In the genomic region with DNA sequence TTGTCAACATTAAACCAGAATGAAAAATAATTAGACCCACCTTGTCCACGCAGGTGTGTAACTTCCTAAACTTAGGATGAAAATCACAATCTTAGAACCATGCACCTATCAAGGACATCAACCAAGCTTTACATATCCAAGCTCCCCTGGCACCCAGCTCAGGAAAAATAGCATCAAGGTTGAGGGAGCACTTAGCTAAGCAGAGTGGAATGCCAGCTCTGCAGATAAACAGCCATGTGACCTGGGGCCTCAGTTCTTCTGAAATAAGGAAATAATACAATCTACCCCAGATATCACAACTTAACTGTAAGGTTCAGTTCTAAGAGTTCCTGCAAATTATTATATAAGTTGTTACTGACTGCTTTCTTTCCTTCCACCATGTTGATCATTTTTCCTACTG, we compare ENCODE assay signal across 15 cellular contexts.
DNase-seq lines count a peak whose midpoint lies in the region; ATAC-seq and TF ChIP-seq lines count a peak whose summit lies in the region.
"Had no signal": no experiment of that assay in that cellular context is flagged by ENCODE, and none has a peak within 500 bp of the region (broad histone marks: within the 10 kb centered on the region; RNA-seq: fewer than 3 reads in every experiment).

No MANE protein-coding gene starts in this region.

- H3K4me3 ChIP-seq in mammary epithelial cell (replicated peaks in 1 of 3; ENCODE audit: insufficient read depth in 1 of 3, low read depth in 2 of 3, low read length in 3 of 3) (no peak overlapping the region), mesenchymal stem cell (ENCODE audit: insufficient read depth in 1 of 2, low read depth in 1 of 2, low read length in 2 of 2) (no peak overlapping the region), upper lobe of right lung (no peak overlapping the region)
- H3K4me3 ChIP-seq: A549, skin epidermis had no signal

- no peak overlapping the region for H3K27ac ChIP-seq in mammary epithelial cell (ENCODE audit: insufficient read depth, low read depth, low read length)
- peak overlapping the region; percentile 80 for H3K27ac ChIP-seq in mesenchymal stem cell (ENCODE audit: low read length, poor library complexity, severe bottlenecking)
- no peak overlapping the region for H3K27ac ChIP-seq in upper lobe of right lung
- H3K27ac ChIP-seq: A549, skin epidermis had no signal

- H3K4ac ChIP-seq in mesenchymal stem cell (ENCODE audit: low read depth in 1 of 2, low read length in 2 of 2), result no peak overlapping the region

- no peak overlapping the region for H4K91ac ChIP-seq in mesenchymal stem cell (ENCODE audit: low read length)

- H3K9me3 Mint-ChIP-seq in MCF 10A (ENCODE audit: unreplicated experiment), result no peaks in the 10 kb centered on the region

- H3K18ac ChIP-seq in mesenchymal stem cell (ENCODE audit: low read depth in 1 of 2, low read length in 2 of 2), result no peak overlapping the region

- H2BK5ac ChIP-seq in mesenchymal stem cell (ENCODE audit: low read depth, low read length, poor library complexity, severe bottlenecking), result no peak overlapping the region

- H3K14ac ChIP-seq in mesenchymal stem cell (ENCODE audit: low read length in 2 of 2), result no peak overlapping the region

- WGBS in mammary epithelial cell (ENCODE audit: low coverage, missing lambda C conversion rate), result 100% methylated on average over 1 of the region's 1 CpG
- 94% methylated on average over 1 of the region's 1 CpG for WGBS in mesenchymal stem cell

- H3K27me3 ChIP-seq in mammary epithelial cell (ENCODE audit: insufficient read depth, low read length) (no peaks in the 10 kb centered on the region), mesenchymal stem cell (ENCODE audit: control insufficient read depth in 1 of 2, insufficient read depth in 1 of 2, low read length in 2 of 2) (no peaks in the 10 kb centered on the region), upper lobe of right lung (no peaks in the 10 kb centered on the region)

- CTCF ChIA-PET in MCF 10A (lab: Yijun Ruan, JAX), result no interaction called here
- CTCF ChIA-PET in mammary epithelial cell (lab: Charles Lee; ENCODE audit: low non-redundant PET), result no interaction called here

- peaks cover 21% of the 10 kb centered on the region for H3K79me1 ChIP-seq in mesenchymal stem cell (replicated peaks; ENCODE audit: low read length, poor library complexity, severe bottlenecking)

- H2AK5ac ChIP-seq in mesenchymal stem cell (ENCODE audit: low read length, severe bottlenecking), result no peak overlapping the region

- peaks cover 3% of the 10 kb centered on the region for H4K20me1 ChIP-seq in mammary epithelial cell (ENCODE audit: insufficient read depth, low read length)

- H3K79me2 ChIP-seq in mammary epithelial cell (ENCODE audit: insufficient read depth, low read length), result peaks cover 47% of the 10 kb centered on the region

- DNase-seq in MCF 10A (ENCODE audit: unreplicated experiment) (no peak), mammary epithelial cell (no peak), fibroblast of gingiva (ENCODE audit: low read depth) (peak; percentile 14), mesenchymal stem cell (peak; percentile 40), upper lobe of right lung (no peak), COR-L47 (lab: John Stamatoyannopoulos, UW) (no peak)
- DNase-seq in stimulated activated CD4-positive, alpha-beta T cell treated with anti-CD3 and anti-CD28 coated beads, Interleukin-4, amount 100 ng/mL, for 1 hour, result no peak
- DNase-seq: activated effector memory CD4-positive, alpha-beta T cell treated with Interleukin-2 at 50 U/mL for 16 hours; erythroblast; KBM-7; NCI-H146; NCI-H526 had no signal

- TF ChIP-seq CTCF in MCF 10A (IDR thresholded peaks at IDR 0.05; ENCODE audit: unreplicated experiment) (no peak), mammary epithelial cell (conservative IDR thresholded peaks at IDR 0.05 in 1 of 2, IDR thresholded peaks at IDR 0.05 in 1 of 2; ENCODE audit: extremely low read depth in 1 of 2, insufficient read depth in 1 of 2, low read depth in 1 of 2, low read length in 2 of 2) (no peak), upper lobe of right lung (IDR thresholded peaks at IDR 0.05) (no peak)

- no peak overlapping the region for H2BK120ac ChIP-seq in mesenchymal stem cell (ENCODE audit: low read depth, low read length)

- H3K36me3 Mint-ChIP-seq in MCF 10A (ENCODE audit: insufficient read depth, unreplicated experiment), result peaks cover 47% of the 10 kb centered on the region

- H3K4me1 Mint-ChIP-seq in MCF 10A (ENCODE audit: insufficient read depth, unreplicated experiment), result peaks cover 12% of the 10 kb centered on the region

- in situ Hi-C loops in mammary epithelial cell (cut with MboI; ENCODE audit: low sequenced_read_pairs in 2 of 2), result no loop called here

- H3K4me1 ChIP-seq in mammary epithelial cell (ENCODE audit: insufficient read depth, low read length) (peaks cover 5% of the 10 kb centered on the region), mesenchymal stem cell (ENCODE audit: control insufficient read depth, insufficient read depth, low read depth, low read length) (peaks cover 4% of the 10 kb centered on the region), upper lobe of right lung (peaks cover 13% of the 10 kb centered on the region)
- H3K4me1 ChIP-seq: A549 had no signal

- H4K8ac ChIP-seq in mesenchymal stem cell (ENCODE audit: low read length), result no peak overlapping the region

- no peak overlapping the region for H2BK15ac ChIP-seq in mesenchymal stem cell (ENCODE audit: low read depth, poor library complexity, severe bottlenecking)

- H3K9me3 ChIP-seq in mammary epithelial cell (replicated peaks; ENCODE audit: insufficient read depth, low read length) (no peaks in the 10 kb centered on the region), mesenchymal stem cell (ENCODE audit: control insufficient read depth, low read length) (no peaks in the 10 kb centered on the region), upper lobe of right lung (no peaks in the 10 kb centered on the region)
- H3K9me3 ChIP-seq: A549 had no signal

- H2AFZ ChIP-seq in mammary epithelial cell (ENCODE audit: low read depth, low read length), result no peak overlapping the region
- H2AFZ ChIP-seq in mesenchymal stem cell (ENCODE audit: low read depth, low read length), result no peak overlapping the region

- H3K9ac ChIP-seq in mammary epithelial cell (ENCODE audit: insufficient read depth, low read length), result no peak overlapping the region
- no peak overlapping the region for H3K9ac ChIP-seq in mesenchymal stem cell (ENCODE audit: low read length)

- H3K27ac Mint-ChIP-seq in MCF 10A (ENCODE audit: low read depth, unreplicated experiment), result peak overlapping the region; percentile 66

- intact Hi-C loops in MCF 10A (cut with micrococcal nuclease) (no loop called here), mammary epithelial cell (cut with micrococcal nuclease) (no loop called here), upper lobe of right lung (cut with DNase I) (no loop called here)

- dilution Hi-C loops in mammary epithelial cell (cut with HindIII; ENCODE audit: low sequenced_read_pairs), result no loop called here

- no peak overlapping the region for H3K4me3 Mint-ChIP-seq in MCF 10A (ENCODE audit: unreplicated experiment)

- no peak overlapping the region for H3K23ac ChIP-seq in mesenchymal stem cell (ENCODE audit: low read length in 2 of 2)

- H2BK12ac ChIP-seq in mesenchymal stem cell (ENCODE audit: low read length in 2 of 2), result no peak overlapping the region

- peak; percentile 62 for ATAC-seq in upper lobe of right lung
- no peak for ATAC-seq in activated CD4-positive, CD25-positive, alpha-beta regulatory T cell treated with anti-CD3 and anti-CD28 coated beads, Interleukin-2, amount 50 U/mL, for 24 hours
- ATAC-seq: A549 had no signal

- no peaks in the 10 kb centered on the region for H3K27me3 Mint-ChIP-seq in MCF 10A (ENCODE audit: insufficient read depth, unreplicated experiment)

- no TSS peak for BruUV-seq in MCF 10A (replicated peaks; lab: Mats Ljungman, UMichigan)
- BruUV-seq in mammary epithelial cell (replicated peaks; lab: Mats Ljungman, UMichigan), result no TSS peak

- H3K4me2 ChIP-seq in mammary epithelial cell (ENCODE audit: insufficient read depth, low read depth, low read length) (no peak overlapping the region), mesenchymal stem cell (ENCODE audit: low read length, poor library complexity, severe bottlenecking) (no peak overlapping the region)
- H3K4me2 ChIP-seq: A549 had no signal

- POLR2A ChIA-PET in MCF 10A (lab: Yijun Ruan, JAX), result interaction anchor here (1.1 to 1.3 kb wide), 2 partner anchors 9 to 11 kb away, joined by 3 to 4 read pairs; no protein-coding TSS in a partner anchor

- H3K36me3 ChIP-seq in mammary epithelial cell (ENCODE audit: insufficient read depth, low read length) (peaks cover 22% of the 10 kb centered on the region), mesenchymal stem cell (ENCODE audit: control insufficient read depth in 1 of 2, insufficient read depth in 2 of 2, low read depth in 1 of 2, low read length in 2 of 2) (peaks cover 3 to 67% of the 10 kb centered on the region in 2 experiments), upper lobe of right lung (peaks cover 19% of the 10 kb centered on the region)

Comparison
In these comparisons a context has a peak if more than half of its experiments do, and no peak if none do; other contexts are left out.
1. DNase-seq: peak in fibroblast of gingiva (single experiment) and mesenchymal stem cell (single experiment); none in MCF 10A (single experiment), mammary epithelial cell (single experiment), upper lobe of right lung (single experiment), COR-L47 (single experiment) and stimulated activated CD4-positive, alpha-beta T cell treated with anti-CD3 and anti-CD28 coated beads, Interleukin-4, amount 100 ng/mL, for 1 hour (single experiment).